In genomic region chr10:5596611-5597341, GRCh38 we compare ENCODE assay signal across 1 cellular context.
TF ChIP-seq lines count a peak whose summit lies in the region.

No MANE protein-coding gene starts in this region.

TF ChIP-seq in A549, 52 proteins besides CTCF, POLR2A, EP300 and RAD21 (continued from another document):
- no peak for TF ChIP-seq HMGXB4 (CRISPR knock-in tag; IDR thresholded peaks at IDR 0.05; ENCODE audit: borderline replicate concordance)
- no peak for TF ChIP-seq EHMT2 (IDR thresholded peaks at IDR 0.05; ENCODE audit: low read depth)
- no peak for TF ChIP-seq MAX (IDR thresholded peaks at IDR 0.05)
- no peak for TF ChIP-seq RCOR1 (IDR thresholded peaks at IDR 0.05; ENCODE audit: low read depth, low read length)
- no peak for TF ChIP-seq HOXB13 (CRISPR knock-in tag; IDR thresholded peaks at IDR 0.05; ENCODE audit: low read depth)
